ENCODE assay signal across 11 cellular contexts in genomic region chr20:23159923-23160445, GRCh38.
DNase-seq lines count a peak whose midpoint lies in the region; ATAC-seq, FAIRE-seq and TF ChIP-seq lines count a peak whose summit lies in the region.
"Had no signal": no experiment of that assay in that cellular context is flagged by ENCODE, and none has a peak within 500 bp of the region (broad histone marks: within the 10 kb centered on the region; RNA-seq: fewer than 3 reads in every experiment).

No MANE protein-coding gene starts in this region.

- H3K27me3 ChIP-seq in keratinocyte (ENCODE audit: control insufficient read depth, extremely low read depth, insufficient read depth, low read length) (no peaks in the 10 kb centered on the region), thyroid gland (no peaks in the 10 kb centered on the region)

- H3K27me3 Mint-ChIP-seq in activated naive CD8-positive, alpha-beta T cell treated with anti-CD3 and anti-CD28 coated beads, Interleukin-2, amount 10 ng/mL, durations not matched to agents 7 days and 5 days: peaks cover 11% of the 10 kb centered on the region
- no peaks in the 10 kb centered on the region for H3K27me3 Mint-ChIP-seq in activated naive CD8-positive, alpha-beta T cell treated with anti-CD3 and anti-CD28 coated beads for 36 hours
- H3K27me3 Mint-ChIP-seq in T-helper 17 cell: no peaks in the 10 kb centered on the region
- H3K27me3 Mint-ChIP-seq: activated naive CD8-positive, alpha-beta T cell had no signal

- H3K4me1 ChIP-seq in keratinocyte (ENCODE audit: control insufficient read depth, extremely low read depth, insufficient read depth, low read length) (peaks cover 59% of the 10 kb centered on the region), thyroid gland (peaks cover 11 to 36% of the 10 kb centered on the region in 2 donors)

- dilution Hi-C loops in keratinocyte (cut with MboI; ENCODE audit: extremely low pct_ligation_motif_present, low sequenced_read_pairs): no loop called here

- peak overlapping the region; percentile 82 for H3K27ac ChIP-seq in keratinocyte (ENCODE audit: control insufficient read depth, insufficient read depth, low read length)
- H3K27ac ChIP-seq in thyroid gland: peak overlapping the region in 2 of 3 donors; percentile 18 to 46

- no peak for ATAC-seq in activated naive CD8-positive, alpha-beta T cell treated with anti-CD3 and anti-CD28 coated beads, Interleukin-2, amount 10 ng/mL, durations not matched to agents 7 days and 5 days (ENCODE audit: low read depth)
- ATAC-seq in T-helper 17 cell: no peak
- ATAC-seq in HG03342 (IDR thresholded peaks at IDR 0.05; ENCODE audit: unreplicated experiment): no peak

- intact Hi-C loops in thyroid gland (cut with DNase I) (no loop called here), head of caudate nucleus (cut with DNase I) (no loop called here)

- H3K9ac ChIP-seq in keratinocyte (ENCODE audit: control insufficient read depth, extremely low read depth, insufficient read depth, low read length): no peak overlapping the region

- H3K36me3 ChIP-seq in keratinocyte (ENCODE audit: control insufficient read depth in 2 of 2, extremely low read depth in 1 of 2, insufficient read depth in 2 of 2, low read length in 2 of 2) (no peaks in the 10 kb centered on the region), thyroid gland (no peaks in the 10 kb centered on the region)

- peak overlapping the region; percentile 9 for H3K4me2 ChIP-seq in keratinocyte (ENCODE audit: control insufficient read depth, extremely low read depth, insufficient read depth, low read depth, low read length)

- no peaks in the 10 kb centered on the region for H3K36me3 Mint-ChIP-seq in activated naive CD8-positive, alpha-beta T cell treated with anti-CD3 and anti-CD28 coated beads, Interleukin-2, amount 10 ng/mL, durations not matched to agents 7 days and 5 days
- no peaks in the 10 kb centered on the region for H3K36me3 Mint-ChIP-seq in activated naive CD8-positive, alpha-beta T cell treated with anti-CD3 and anti-CD28 coated beads for 36 hours
- no peaks in the 10 kb centered on the region for H3K36me3 Mint-ChIP-seq in T-helper 17 cell (ENCODE audit: low read depth)
- H3K36me3 Mint-ChIP-seq: activated naive CD8-positive, alpha-beta T cell had no signal

- POLR2A ChIA-PET in activated naive CD8-positive, alpha-beta T cell treated with anti-CD3 and anti-CD28 coated beads, Interleukin-2, amount 10 ng/mL, durations not matched to agents 7 days and 5 days (lab: Charles Lee): no interaction called here

- no peaks in the 10 kb centered on the region for H4K20me1 ChIP-seq in keratinocyte (ENCODE audit: control insufficient read depth, extremely low read depth, insufficient read depth, low read length)

- no peaks in the 10 kb centered on the region for H3K79me2 ChIP-seq in keratinocyte (ENCODE audit: control insufficient read depth, insufficient read depth, low read length)

- no peak overlapping the region for H3K4me3 ChIP-seq in keratinocyte (ENCODE audit: control insufficient read depth in 2 of 3, extremely low read depth in 1 of 3, insufficient read depth in 2 of 3, low read depth in 1 of 3, low read length in 3 of 3)
- H3K4me3 ChIP-seq in thyroid gland (replicated peaks in 1 of 3): no peak overlapping the region

- H3K9me3 ChIP-seq in T-helper 17 cell (ENCODE audit: control insufficient read depth, low read length, poor library complexity, severe bottlenecking) (no peaks in the 10 kb centered on the region), keratinocyte (ENCODE audit: control insufficient read depth, low read depth, low read length) (no peaks in the 10 kb centered on the region), thyroid gland (no peaks in the 10 kb centered on the region)

- TF ChIP-seq CTCF in keratinocyte (optimal IDR thresholded peaks at IDR 0.05 in 1 of 3, IDR thresholded peaks at IDR 0.05 in 1 of 3, conservative IDR thresholded peaks at IDR 0.05 in 1 of 3; ENCODE audit: extremely low read depth in 1 of 3, insufficient read depth in 2 of 3, low read length in 3 of 3): no peak
- no peak for TF ChIP-seq CTCF in thyroid gland (IDR thresholded peaks at IDR 0.05)

- no peaks in the 10 kb centered on the region for H3K9me3 Mint-ChIP-seq in activated naive CD8-positive, alpha-beta T cell treated with anti-CD3 and anti-CD28 coated beads, Interleukin-2, amount 10 ng/mL, durations not matched to agents 7 days and 5 days
- H3K9me3 Mint-ChIP-seq in activated naive CD8-positive, alpha-beta T cell treated with anti-CD3 and anti-CD28 coated beads for 36 hours: no peaks in the 10 kb centered on the region

- H3K4me3 Mint-ChIP-seq in activated naive CD8-positive, alpha-beta T cell treated with anti-CD3 and anti-CD28 coated beads, Interleukin-2, amount 10 ng/mL, durations not matched to agents 7 days and 5 days: peak overlapping the region; percentile 32
- H3K4me3 Mint-ChIP-seq in activated naive CD8-positive, alpha-beta T cell treated with anti-CD3 and anti-CD28 coated beads for 36 hours: no peak overlapping the region
- H3K4me3 Mint-ChIP-seq in T-helper 17 cell: peak overlapping the region; percentile 47
- H3K4me3 Mint-ChIP-seq: activated naive CD8-positive, alpha-beta T cell had no signal

- H2AFZ ChIP-seq in keratinocyte (ENCODE audit: control insufficient read depth, low read length): no peak overlapping the region

- no peak for TF ChIP-seq POLR2A in thyroid gland (IDR thresholded peaks at IDR 0.05)

- no peak for FAIRE-seq in keratinocyte (lab: Jason Lieb, UNC)
- FAIRE-seq: GM18507 had no signal

- peaks cover 2% of the 10 kb centered on the region for H3K9me1 ChIP-seq in keratinocyte (ENCODE audit: control insufficient read depth, extremely low read depth, insufficient read depth, low read length)

- DNase-seq in activated naive CD8-positive, alpha-beta T cell treated with anti-CD3 and anti-CD28 coated beads, Interleukin-2, amount 10 ng/mL, durations not matched to agents 7 days and 5 days: no peak
- DNase-seq in activated naive CD8-positive, alpha-beta T cell treated with anti-CD3 and anti-CD28 coated beads for 36 hours: no peak
- DNase-seq in T-helper 17 cell (no peak), keratinocyte (ENCODE audit: low read depth, low spot score) (no peak), thyroid gland (no peak), hypothalamus (lab: John Stamatoyannopoulos, UW) (no peak), head of caudate nucleus (no peak)
- DNase-seq: NCI-H1436 had no signal

- H3K4me1 Mint-ChIP-seq in activated naive CD8-positive, alpha-beta T cell treated with anti-CD3 and anti-CD28 coated beads, Interleukin-2, amount 10 ng/mL, durations not matched to agents 7 days and 5 days: peaks cover 16% of the 10 kb centered on the region
- H3K4me1 Mint-ChIP-seq in activated naive CD8-positive, alpha-beta T cell treated with anti-CD3 and anti-CD28 coated beads for 36 hours: peaks cover 6% of the 10 kb centered on the region
- H3K4me1 Mint-ChIP-seq in T-helper 17 cell: peaks cover 17% of the 10 kb centered on the region

- 71 to 83% methylated on average over 4 of the region's 4 CpGs for WGBS in thyroid gland, 2 donors

- H3K27ac Mint-ChIP-seq in activated naive CD8-positive, alpha-beta T cell treated with anti-CD3 and anti-CD28 coated beads, Interleukin-2, amount 10 ng/mL, durations not matched to agents 7 days and 5 days: peak overlapping the region; percentile 48
- H3K27ac Mint-ChIP-seq in activated naive CD8-positive, alpha-beta T cell treated with anti-CD3 and anti-CD28 coated beads for 36 hours: no peak overlapping the region
- peak overlapping the region; percentile 77 for H3K27ac Mint-ChIP-seq in T-helper 17 cell
- H3K27ac Mint-ChIP-seq: activated naive CD8-positive, alpha-beta T cell had no signal
